Comparison of ENCODE assay signal across 33 cellular contexts in genomic region chr6:116762235-116762634, GRCh38. TPM values are rescaled to one million over a fixed set of nuclear protein-coding genes. Genes with fewer than 3 reads are reported as not detected.
"Had no signal": no experiment of that assay in that cellular context is flagged by ENCODE, and none has a peak within 500 bp of the region (broad histone marks: within the 10 kb centered on the region; RNA-seq: fewer than 3 reads in every experiment).

No MANE protein-coding gene starts in this region.

- H3K79me2 ChIP-seq: hepatocyte had no signal

- H3K4me3 ChIP-seq: ascending aorta, esophagus muscularis mucosa, gastroesophageal sphincter, heart right ventricle, hepatocyte had no signal

- H2AFZ ChIP-seq: hepatocyte had no signal

- H3K9me3 ChIP-seq: ascending aorta, esophagus muscularis mucosa, gastroesophageal sphincter, heart right ventricle had no signal

- H3K4me2 ChIP-seq: hepatocyte had no signal

- H3K9me3 Mint-ChIP-seq: activated B cell treated with CpG ODN at 0.5 μM for 24 hours; activated CD8-positive, alpha-beta T cell treated with anti-CD3 and anti-CD28 coated beads for 36 hours; activated naive CD4-positive, alpha-beta T cell treated with anti-CD3 and anti-CD28 coated beads for 36 hours; activated naive CD4-positive, alpha-beta T cell treated with anti-CD3 and anti-CD28 coated beads, Interleukin-2, amount 50 U/mL, for 24 hours; activated naive CD8-positive, alpha-beta T cell treated with anti-CD3 and anti-CD28 coated beads, Interleukin-2, amount 10 ng/mL, durations not matched to agents 7 days and 5 days; activated T-helper 1 cell treated with anti-CD3 and anti-CD28 coated beads, Interleukin-12 subunit alpha, Interleukin-12 subunit beta, Interleukin-2, Interleukin-4 antibody, amounts not matched to agents 30 ng/mL and 10 ng/mL and 1 ng/mL, durations not matched to agents 14 hours and 24 hours and 36 hours; activated T-helper 2 cell treated with anti-CD3 and anti-CD28 coated beads, Interferon-gamma antibody, Interleukin-2, Interleukin-4, amounts not matched to agents 10 μg/mL and 5 μg/mL and 100 μg/mL, durations not matched to agents 14 hours and 24 hours and 36 hours; effector memory CD8-positive, alpha-beta T cell; T-helper 1 cell treated with Interleukin-12 subunit alpha and Interleukin-12 subunit beta and Interleukin-4 antibody, amounts not matched to agents 30 μg/mL and 1 μg/mL, for 36 hours had no signal

- H3K4me3 Mint-ChIP-seq: activated B cell treated with CpG ODN at 0.5 μM for 24 hours; activated CD8-positive, alpha-beta memory T cell treated with anti-CD3 and anti-CD28 coated beads, Interleukin-2, amount 10 ng/mL, durations not matched to agents 7 days and 5 days; activated CD8-positive, alpha-beta T cell treated with anti-CD3 and anti-CD28 coated beads for 36 hours; activated naive CD4-positive, alpha-beta T cell treated with anti-CD3 and anti-CD28 coated beads for 36 hours; activated naive CD4-positive, alpha-beta T cell treated with anti-CD3 and anti-CD28 coated beads, Interleukin-2, amount 50 U/mL, for 24 hours; activated naive CD8-positive, alpha-beta T cell treated with anti-CD3 and anti-CD28 coated beads, Interleukin-2, amount 10 ng/mL, durations not matched to agents 7 days and 5 days; activated T-helper 1 cell treated with anti-CD3 and anti-CD28 coated beads, Interleukin-12 subunit alpha, Interleukin-12 subunit beta, Interleukin-2, Interleukin-4 antibody, amounts not matched to agents 30 ng/mL and 10 ng/mL and 1 ng/mL, durations not matched to agents 14 hours and 24 hours and 36 hours; effector memory CD8-positive, alpha-beta T cell; T-helper 1 cell treated with Interleukin-12 subunit alpha and Interleukin-12 subunit beta and Interleukin-4 antibody, amounts not matched to agents 30 μg/mL and 1 μg/mL, for 36 hours had no signal

- H3K36me3 ChIP-seq: ascending aorta, esophagus muscularis mucosa, gastroesophageal sphincter, WERI-Rb-1 had no signal

- ATAC-seq: activated CD4-positive, CD25-positive, alpha-beta regulatory T cell treated with anti-CD3 and anti-CD28 coated beads, Interleukin-2, amount 50 U/mL, for 24 hours; activated CD8-positive, alpha-beta memory T cell treated with anti-CD3 and anti-CD28 coated beads, Interleukin-2, amount 10 ng/mL, durations not matched to agents 7 days and 5 days; effector memory CD8-positive, alpha-beta T cell; gastroesophageal sphincter; heart right ventricle had no signal

- H3K27ac ChIP-seq: ascending aorta, esophagus muscularis mucosa, gastroesophageal sphincter, heart right ventricle, hepatocyte, WERI-Rb-1 had no signal

- H3K27ac Mint-ChIP-seq: activated B cell treated with CpG ODN at 0.5 μM for 24 hours; activated CD8-positive, alpha-beta memory T cell treated with anti-CD3 and anti-CD28 coated beads, Interleukin-2, amount 10 ng/mL, durations not matched to agents 7 days and 5 days; activated CD8-positive, alpha-beta T cell treated with anti-CD3 and anti-CD28 coated beads for 36 hours; activated naive CD4-positive, alpha-beta T cell treated with anti-CD3 and anti-CD28 coated beads for 36 hours; activated naive CD4-positive, alpha-beta T cell treated with anti-CD3 and anti-CD28 coated beads, Interleukin-2, amount 50 U/mL, for 24 hours; activated naive CD8-positive, alpha-beta T cell treated with anti-CD3 and anti-CD28 coated beads, Interleukin-2, amount 10 ng/mL, durations not matched to agents 7 days and 5 days; activated T-helper 1 cell treated with anti-CD3 and anti-CD28 coated beads, Interleukin-12 subunit alpha, Interleukin-12 subunit beta, Interleukin-2, Interleukin-4 antibody, amounts not matched to agents 30 ng/mL and 10 ng/mL and 1 ng/mL, durations not matched to agents 14 hours and 24 hours and 36 hours; activated T-helper 2 cell treated with anti-CD3 and anti-CD28 coated beads, Interferon-gamma antibody, Interleukin-2, Interleukin-4, amounts not matched to agents 10 μg/mL and 5 μg/mL and 100 μg/mL, durations not matched to agents 14 hours and 24 hours and 36 hours; effector memory CD8-positive, alpha-beta T cell; T-helper 1 cell treated with Interleukin-12 subunit alpha and Interleukin-12 subunit beta and Interleukin-4 antibody, amounts not matched to agents 30 μg/mL and 1 μg/mL, for 36 hours had no signal

- DNase-seq: activated B cell treated with CpG ODN at 0.5 μM for 24 hours; activated CD4-positive, alpha-beta T cell treated with anti-CD3 and anti-CD28 coated beads for 48 hours; activated CD4-positive, alpha-beta T cell treated with anti-CD3 and anti-CD28 coated beads, Interleukin-2, amount 50 U/mL, for 1 hour; activated CD4-positive, alpha-beta T cell treated with anti-CD3 and anti-CD28 coated beads, Interleukin-2, amount 50 U/mL, for 48 hours; activated CD8-positive, alpha-beta memory T cell treated with anti-CD3 and anti-CD28 coated beads, Interleukin-2, amount 10 ng/mL, durations not matched to agents 7 days and 5 days; activated CD8-positive, alpha-beta memory T cell treated with anti-CD3 and anti-CD28 coated beads, Interleukin-2, amount 50 U/mL, for 4 hours; activated CD8-positive, alpha-beta T cell treated with anti-CD3 and anti-CD28 coated beads for 36 hours; activated effector memory CD4-positive, alpha-beta T cell treated with anti-CD3 and anti-CD28 coated beads, Interleukin-2, amount 50 U/mL, for 16 hours; activated naive CD4-positive, alpha-beta T cell treated with anti-CD3 and anti-CD28 coated beads for 36 hours; activated naive CD8-positive, alpha-beta T cell treated with anti-CD3 and anti-CD28 coated beads, Interleukin-2, amount 10 ng/mL, durations not matched to agents 7 days and 5 days; activated T-cell treated with anti-CD3 and anti-CD28 coated beads, Interleukin-2, amount 50 U/mL, for 1 hour; activated T-cell treated with anti-CD3 and anti-CD28 coated beads, Interleukin-2, amount 50 U/mL, for 48 hours; caudate nucleus; cortex of kidney; dermis blood vessel endothelial cell; effector CD4-positive, alpha-beta T cell; effector memory CD8-positive, alpha-beta T cell; foreskin melanocyte; heart right ventricle; T1000; WERI-Rb-1 had no signal

- H3K36me3 Mint-ChIP-seq: activated naive CD8-positive, alpha-beta T cell treated with anti-CD3 and anti-CD28 coated beads, Interleukin-2, amount 10 ng/mL, durations not matched to agents 7 days and 5 days had no signal

RNA-seq across cellular contexts. Expression of gene FAM162B, which starts 3.3 kb away (rescaled TPM):
- total RNA-seq: activated B cell treated with CpG ODN at 0.5 μM for 24 hours; activated CD8-positive, alpha-beta memory T cell treated with anti-CD3 and anti-CD28 coated beads for 36 hours; activated CD8-positive, alpha-beta memory T cell treated with anti-CD3 and anti-CD28 coated beads, Interleukin-2, amount 10 ng/mL, durations not matched to agents 7 days and 5 days; activated CD8-positive, alpha-beta T cell treated with anti-CD3 and anti-CD28 coated beads for 36 hours; activated naive CD4-positive, alpha-beta T cell treated with anti-CD3 and anti-CD28 coated beads for 36 hours; activated naive CD8-positive, alpha-beta T cell treated with anti-CD3 and anti-CD28 coated beads, Interleukin-2, amount 10 ng/mL, durations not matched to agents 7 days and 5 days; activated T-helper 1 cell treated with anti-CD3 and anti-CD28 coated beads, Interleukin-12 subunit alpha, Interleukin-12 subunit beta, Interleukin-2, Interleukin-4 antibody, amounts not matched to agents 30 ng/mL and 10 ng/mL and 1 ng/mL, durations not matched to agents 14 hours and 24 hours and 36 hours; activated T-helper 2 cell treated with anti-CD3 and anti-CD28 coated beads, Interferon-gamma antibody, Interleukin-2, Interleukin-4, amounts not matched to agents 10 μg/mL and 5 μg/mL and 100 μg/mL, durations not matched to agents 14 hours and 24 hours and 36 hours; ascending aorta; chondrocyte; T-helper 2 cell treated with Interferon-gamma antibody and Interleukin-4, amounts not matched to agents 100 ng/mL and 5 ng/mL, for 36 hours had no signal
